Comparison of ENCODE assay signal across 1 cellular context in the genomic region with DNA sequence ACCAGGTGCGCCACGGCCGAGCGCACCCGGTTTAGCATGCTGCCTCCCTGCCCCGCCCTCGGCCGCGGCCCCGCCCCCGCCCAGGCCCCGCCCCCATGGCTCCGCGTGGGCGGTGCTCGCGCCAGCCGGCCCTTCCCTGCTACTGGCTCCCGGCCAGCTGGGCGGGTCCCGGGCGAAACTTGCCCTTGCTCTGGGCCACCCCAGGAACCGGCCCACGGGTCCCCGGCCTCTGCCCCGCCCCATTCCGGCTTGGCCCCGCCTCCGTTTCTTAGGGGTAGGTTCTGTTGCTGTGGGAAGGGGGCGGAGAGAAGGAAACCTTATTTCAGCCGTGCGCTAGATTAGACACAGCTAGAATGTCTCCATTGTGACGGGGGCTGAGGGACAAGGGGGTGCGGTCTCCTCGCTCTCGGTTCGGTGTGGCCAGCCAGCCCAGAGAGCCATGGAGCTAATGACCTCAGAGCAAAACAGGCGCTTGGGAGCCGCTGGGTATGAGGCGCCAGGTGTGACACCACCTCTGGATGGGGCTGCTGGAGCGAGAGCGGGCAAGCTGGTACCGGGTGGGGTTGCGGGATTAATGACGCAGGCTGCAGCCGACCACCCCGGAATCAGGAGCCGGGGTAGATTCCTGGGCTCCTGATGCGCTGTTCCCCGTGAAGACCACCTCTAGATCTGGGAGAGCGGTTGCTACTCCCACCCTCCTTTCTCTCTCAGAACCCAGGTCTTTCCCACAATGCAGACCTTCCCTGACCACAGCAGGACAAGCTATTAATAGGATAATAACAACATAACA.
TF ChIP-seq lines count a peak whose summit lies in the region.

A gene with protein sequence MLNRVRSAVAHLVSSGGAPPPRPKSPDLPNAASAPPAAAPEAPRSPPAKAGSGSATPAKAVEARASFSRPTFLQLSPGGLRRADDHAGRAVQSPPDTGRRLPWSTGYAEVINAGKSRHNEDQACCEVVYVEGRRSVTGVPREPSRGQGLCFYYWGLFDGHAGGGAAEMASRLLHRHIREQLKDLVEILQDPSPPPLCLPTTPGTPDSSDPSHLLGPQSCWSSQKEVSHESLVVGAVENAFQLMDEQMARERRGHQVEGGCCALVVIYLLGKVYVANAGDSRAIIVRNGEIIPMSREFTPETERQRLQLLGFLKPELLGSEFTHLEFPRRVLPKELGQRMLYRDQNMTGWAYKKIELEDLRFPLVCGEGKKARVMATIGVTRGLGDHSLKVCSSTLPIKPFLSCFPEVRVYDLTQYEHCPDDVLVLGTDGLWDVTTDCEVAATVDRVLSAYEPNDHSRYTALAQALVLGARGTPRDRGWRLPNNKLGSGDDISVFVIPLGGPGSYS (minus strand): TSS at position 69 of the 790 bp plus-strand sequence. CDS start 31 bp downstream, at position 38.

TF ChIP-seq in H1, 55 proteins besides CTCF, POLR2A, EP300 and RAD21:
- TF ChIP-seq TCF12 (IDR thresholded peaks at IDR 0.05; ENCODE audit: low read depth, low read length) (0 out of 2 replicates have a peak, but pooled peaks have one; percentile 40), GTF2F1 (IDR thresholded peaks at IDR 0.05; ENCODE audit: borderline replicate concordance, low read depth, low read length) (no peak), RFX5 (IDR thresholded peaks at IDR 0.05; ENCODE audit: borderline replicate concordance, low read depth, low read length) (no peak), SIN3A (conservative IDR thresholded peaks at IDR 0.05 in 1 of 2, IDR thresholded peaks at IDR 0.05 in 1 of 2; ENCODE audit: low read depth in 1 of 2, low read length in 2 of 2) (peak in 1 of 2 experiments; percentile 47; a peak in 1 of 4 replicates), SP1 (IDR thresholded peaks at IDR 0.05; ENCODE audit: low read depth, low read length) (0 out of 2 replicates have a peak, but pooled peaks have one; percentile 18), CREB1 (IDR thresholded peaks at IDR 0.05) (peak; percentile 33; the same call in 1 of the 2 replicates), TAF1 (IDR thresholded peaks at IDR 0.05; ENCODE audit: low read depth, low read length) (0 out of 2 replicates have a peak, but pooled peaks have one; percentile 13), TAF7 (optimal IDR thresholded peaks at IDR 0.05; ENCODE audit: borderline replicate concordance, low read depth, low read length) (no peak), TBP (IDR thresholded peaks at IDR 0.05; ENCODE audit: low read depth, low read length) (peak; percentile 30; the same call in 1 of the 2 replicates), RBBP5 (IDR thresholded peaks at IDR 0.05; ENCODE audit: borderline replicate concordance, low read depth, low read length) (0 out of 2 replicates have a peak, but pooled peaks have one; percentile 11), EGR1 (IDR thresholded peaks at IDR 0.05; ENCODE audit: borderline replicate concordance, low read depth, low read length) (peak; percentile 73; the same call in 1 of the 2 replicates)
